Comparison of ENCODE assay signal across 29 cellular contexts in genomic region chr10:104488046-104488832, GRCh38.
DNase-seq lines count a peak whose midpoint lies in the region; ATAC-seq, FAIRE-seq and TF ChIP-seq lines count a peak whose summit lies in the region.
"Had no signal": no experiment of that assay in that cellular context is flagged by ENCODE, and none has a peak within 500 bp of the region (broad histone marks: within the 10 kb centered on the region; RNA-seq: fewer than 3 reads in every experiment).

No MANE protein-coding gene starts in this region.

- peak overlapping the region; percentile 38 for H3K56ac ChIP-seq in mesendoderm (ENCODE audit: low read length)

- no peak for TF ChIP-seq POLR2A in HepG2 (IDR thresholded peaks at IDR 0.05; ENCODE audit: insufficient read depth in 1 of 2, low read depth in 2 of 2, low read length in 2 of 2)

- H3K27ac ChIP-seq in HUES48 (ENCODE audit: low read depth, low read length) (peak overlapping the region; percentile 54), mesendoderm (ENCODE audit: low read depth, low read length) (no peak overlapping the region), aorta (ENCODE audit: low read depth in 1 of 2, low read length in 2 of 2) (no peak overlapping the region), HepG2 (ENCODE audit: extremely low read length, insufficient read depth, low read length) (no peak overlapping the region)
- H3K27ac ChIP-seq: brain microvascular endothelial cell, gastroesophageal sphincter, right lobe of liver, tibial artery had no signal

- peaks cover 0 to 14% (median 0%) of the 10 kb centered on the region in 5 experiments for H3K9me3 Mint-ChIP-seq in brain
- H3K9me3 Mint-ChIP-seq: activated CD4-positive, alpha-beta memory T cell treated with anti-CD3 and anti-CD28 coated beads for 36 hours; CD14-positive monocyte; stimulated activated naive CD8-positive, alpha-beta T cell treated with anti-CD3 and anti-CD28 coated beads, Interleukin-15, amount 100 ng/mL, for 72 hours had no signal

- no peak overlapping the region for H2BK5ac ChIP-seq in mesendoderm (ENCODE audit: low read length)

- no peaks in the 10 kb centered on the region for H3K36me3 Mint-ChIP-seq in brain
- H3K36me3 Mint-ChIP-seq: activated CD4-positive, alpha-beta memory T cell treated with anti-CD3 and anti-CD28 coated beads for 36 hours; CD14-positive monocyte had no signal

- peaks cover 32% of the 10 kb centered on the region for H3K4me1 Mint-ChIP-seq in brain

- H3K79me2 ChIP-seq in mesendoderm (ENCODE audit: control insufficient read depth, insufficient read depth, low read length) (no peaks in the 10 kb centered on the region), HepG2 (ENCODE audit: insufficient read depth, low read length) (no peaks in the 10 kb centered on the region)

- H3K4me2 ChIP-seq in mesendoderm (ENCODE audit: low read length) (no peak overlapping the region), HepG2 (ENCODE audit: low read depth, low read length) (no peak overlapping the region)

- POLR2A ChIA-PET in HepG2 (lab: Yijun Ruan, JAX), result no interaction called here

- no peak overlapping the region for H2BK15ac ChIP-seq in mesendoderm (replicated peaks; ENCODE audit: low read depth)

- H3K4me1 ChIP-seq in HUES48 (ENCODE audit: control insufficient read depth, insufficient read depth, low read length) (peaks cover 8% of the 10 kb centered on the region), mesendoderm (ENCODE audit: control insufficient read depth, low read depth, low read length) (no peaks in the 10 kb centered on the region), aorta (ENCODE audit: control insufficient read depth in 1 of 2, insufficient read depth in 2 of 2, low read length in 2 of 2) (no peaks in the 10 kb centered on the region), HepG2 (ENCODE audit: insufficient read depth, low read length) (no peaks in the 10 kb centered on the region)
- H3K4me1 ChIP-seq: gastroesophageal sphincter, right lobe of liver had no signal

- ATAC-seq in aorta (ENCODE audit: low FRiP score) (peak; percentile 63), HepG2 (no peak), HG03342 (IDR thresholded peaks at IDR 0.05; ENCODE audit: unreplicated experiment) (no peak)
- ATAC-seq: gastroesophageal sphincter; left lobe of liver; right lobe of liver; stimulated activated naive CD8-positive, alpha-beta T cell treated with anti-CD3 and anti-CD28 coated beads, Interleukin-15, amount 100 ng/mL, for 72 hours; T-helper 17 cell had no signal

- no peak for TF ChIP-seq EP300 in HepG2 (IDR thresholded peaks at IDR 0.05; ENCODE audit: low read depth in 2 of 2, low read length in 2 of 2)
- no peak for TF ChIP-seq EP300 in HepG2 (CRISPR knock-in tag; IDR thresholded peaks at IDR 0.05; ENCODE audit: borderline replicate concordance)

- CTCF ChIA-PET in HepG2 (lab: Yijun Ruan, JAX; ENCODE audit: low intra/inter-chr PET ratio, low total read pairs), result no interaction called here

- no peak overlapping the region for H3K4ac ChIP-seq in mesendoderm (ENCODE audit: low read depth, low read length)

- no peak for DNase-seq in mesendoderm
- DNase-seq in aorta, result no peak
- DNase-seq in activated CD4-positive, alpha-beta T cell treated with anti-CD3 and anti-CD28 coated beads, Interleukin-2, amount 50 U/mL, for 4 hours, result no peak
- DNase-seq in HepG2 (ENCODE audit: low spot score), result no peak
- DNase-seq: activated CD4-positive, alpha-beta memory T cell treated with anti-CD3 and anti-CD28 coated beads for 36 hours; activated CD4-positive, CD25-positive, alpha-beta regulatory T cell treated with anti-CD3 and anti-CD28 coated beads, Interleukin-2, amount 50 U/mL, for 72 hours; activated naive CD4-positive, alpha-beta T cell treated with Interleukin-2 at 50 U/mL for 16 hours; brain microvascular endothelial cell; DMS79; dorsolateral prefrontal cortex; GF-D8; NCI-H1092 treated with DMSO at 0.1 percent for 48 hours; NCI-H187 treated with DMSO at 0.1 percent for 48 hours; NCI-H524 treated with DMSO at 0.1 percent for 48 hours; NK-92 treated with Interleukin-12 subunit alpha and Interleukin-12 subunit beta, amount 100 ng/mL, for 24 hours; right lobe of liver; stimulated activated CD4-positive, alpha-beta T cell treated with anti-CD3 and anti-CD28 coated beads, Interleukin-12 subunit alpha, Interleukin-12 subunit beta, amount 100 ng/mL, for 4 hours; stimulated activated CD4-positive, alpha-beta T cell treated with anti-CD3 and anti-CD28 coated beads, Interleukin-2, amount 100 ng/mL, for 48 hours; stimulated activated naive CD8-positive, alpha-beta T cell treated with anti-CD3 and anti-CD28 coated beads, Interleukin-15, amount 100 ng/mL, for 72 hours; T-helper 17 cell; tibial artery had no signal

- H4K5ac ChIP-seq in mesendoderm (ENCODE audit: low read length), result no peak overlapping the region

- no peak for FAIRE-seq in HepG2 (lab: Jason Lieb, UNC)
- FAIRE-seq: endothelial cell of umbilical vein had no signal

- BruUV-seq in HepG2 (replicated peaks; lab: Mats Ljungman, UMichigan), result no TSS peak

- H3K9me3 ChIP-seq in HUES48 (ENCODE audit: control insufficient read depth, insufficient read depth, low read length) (no peaks in the 10 kb centered on the region), aorta (ENCODE audit: control insufficient read depth, low read length) (no peaks in the 10 kb centered on the region), HepG2 (ENCODE audit: low read length) (no peaks in the 10 kb centered on the region)
- H3K9me3 ChIP-seq: gastroesophageal sphincter, right lobe of liver, tibial artery had no signal

- H4K20me1 ChIP-seq in HepG2 (ENCODE audit: insufficient read depth, low read length), result no peaks in the 10 kb centered on the region

- WGBS in mesendoderm (ENCODE audit: extremely low coverage, insufficient coverage, low lambda C conversion rate), result no CpG with 5 or more reads among the region's 6 CpGs
- WGBS in aorta, 2 donors, result 32 to 33% methylated on average over 6 of the region's 6 CpGs
- WGBS in HepG2 (ENCODE audit: low lambda C conversion rate), result 3% methylated on average over 6 of the region's 6 CpGs

- intact Hi-C loops in aorta (cut with DNase I), result no loop called here
- intact Hi-C loops in HepG2 (cut with micrococcal nuclease; ENCODE audit: unreplicated experiment), result no loop called here

- no peak overlapping the region for H4K8ac ChIP-seq in mesendoderm (ENCODE audit: low read depth, low read length)

- H2BK120ac ChIP-seq in mesendoderm (ENCODE audit: low read depth, low read length), result peak overlapping the region; percentile 23

- peak overlapping the region in 3 of 5 experiments; percentile 2 to 28 (median 26) for H3K4me3 Mint-ChIP-seq in brain
- H3K4me3 Mint-ChIP-seq: activated CD4-positive, alpha-beta memory T cell treated with anti-CD3 and anti-CD28 coated beads for 36 hours; CD14-positive monocyte; stimulated activated naive CD8-positive, alpha-beta T cell treated with anti-CD3 and anti-CD28 coated beads, Interleukin-15, amount 100 ng/mL, for 72 hours; T-helper 17 cell had no signal

- TF ChIP-seq RAD21 in HepG2 (CRISPR knock-in tag; IDR thresholded peaks at IDR 0.05), result no peak

- TF ChIP-seq CTCF in brain (conservative IDR thresholded peaks at IDR 0.05) (no peak), HepG2 (CRISPR knock-in tag; IDR thresholded peaks at IDR 0.05) (no peak)

- no peak overlapping the region for H3K23ac ChIP-seq in mesendoderm (ENCODE audit: low read length)

- H2AFZ ChIP-seq in HepG2 (ENCODE audit: low read length), result no peak overlapping the region

- peak overlapping the region; percentile 16 to 86 (median 68) for H3K27ac Mint-ChIP-seq in brain
- H3K27ac Mint-ChIP-seq: activated CD4-positive, alpha-beta memory T cell treated with anti-CD3 and anti-CD28 coated beads for 36 hours; progenitor cell of endocrine pancreas; stimulated activated naive CD8-positive, alpha-beta T cell treated with anti-CD3 and anti-CD28 coated beads, Interleukin-15, amount 100 ng/mL, for 72 hours; T-helper 17 cell had no signal

- H2AK5ac ChIP-seq in mesendoderm (ENCODE audit: low read length), result no peak overlapping the region

- H3K36me3 ChIP-seq in HUES48 (ENCODE audit: control insufficient read depth, insufficient read depth, low read length) (no peaks in the 10 kb centered on the region), mesendoderm (ENCODE audit: control insufficient read depth, insufficient read depth, low read length) (no peaks in the 10 kb centered on the region), aorta (ENCODE audit: control insufficient read depth in 1 of 2, insufficient read depth in 2 of 2, low read length in 1 of 2) (no peaks in the 10 kb centered on the region), HepG2 (replicated peaks in 1 of 2; ENCODE audit: control insufficient read depth in 1 of 2, insufficient read depth in 2 of 2, low read length in 2 of 2) (no peaks in the 10 kb centered on the region)
- H3K36me3 ChIP-seq: brain microvascular endothelial cell, gastroesophageal sphincter, right lobe of liver, tibial artery had no signal

- in situ Hi-C loops in HepG2 (cut with HindIII; ENCODE audit: extremely low pct_ligation_motif_present, low pct_unique_long_range_greater_than_20kb), result no loop called here

- H3K18ac ChIP-seq in mesendoderm (ENCODE audit: low read length), result no peak overlapping the region

- H3K27me3 Mint-ChIP-seq in brain, result no peaks in the 10 kb centered on the region

- H3K4me3 ChIP-seq in HUES48 (ENCODE audit: low read depth, low read length), result no peak overlapping the region
- H3K4me3 ChIP-seq in mesendoderm (ENCODE audit: low read length), result no peak overlapping the region
- H3K4me3 ChIP-seq in aorta (ENCODE audit: low read length in 2 of 2), result no peak overlapping the region
- H3K4me3 ChIP-seq in HepG2 (replicated peaks in 1 of 3; ENCODE audit: insufficient read depth in 1 of 3, low read depth in 2 of 3, low read length in 3 of 3), result no peak overlapping the region
- H3K4me3 ChIP-seq: dorsolateral prefrontal cortex, gastroesophageal sphincter, right lobe of liver, tibial artery had no signal

- H3K27me3 ChIP-seq in HUES48 (ENCODE audit: control insufficient read depth, insufficient read depth, low read length), result no peaks in the 10 kb centered on the region
- H3K27me3 ChIP-seq in mesendoderm (ENCODE audit: insufficient read depth, low read length, poor library complexity), result no peaks in the 10 kb centered on the region
- H3K27me3 ChIP-seq in aorta (ENCODE audit: control insufficient read depth in 1 of 2, insufficient read depth in 2 of 2, low read length in 1 of 2), result no peaks in the 10 kb centered on the region
- H3K27me3 ChIP-seq in HepG2 (ENCODE audit: control insufficient read depth in 1 of 2, insufficient read depth in 2 of 2, low read length in 2 of 2), result peaks cover 0 to 5% of the 10 kb centered on the region in 2 experiments; a peak in 2 of 5 replicates
- H3K27me3 ChIP-seq: brain microvascular endothelial cell, gastroesophageal sphincter, right lobe of liver had no signal

- no peaks in the 10 kb centered on the region for H3K79me1 ChIP-seq in mesendoderm (ENCODE audit: low read length)

- H3K9ac ChIP-seq in HUES48 (ENCODE audit: low read depth, low read length) (no peak overlapping the region), mesendoderm (ENCODE audit: low read length) (peak overlapping the region; percentile 13), HepG2 (ENCODE audit: insufficient read depth, low read depth, low read length) (no peak overlapping the region)

TF ChIP-seq in HepG2, 621 proteins besides CTCF, POLR2A, EP300 and RAD21 (continues in another document):
- TF ChIP-seq RBM39 (IDR thresholded peaks at IDR 0.05; ENCODE audit: low read depth, low read length, poor library complexity, severe bottlenecking), result no peak
- no peak for TF ChIP-seq SMAD3 (CRISPR knock-in tag; IDR thresholded peaks at IDR 0.05)
- TF ChIP-seq BRCA1 (CRISPR knock-in tag; IDR thresholded peaks at IDR 0.05), result no peak
